Comparison of ENCODE assay signal across 22 cellular contexts in the genomic region with DNA sequence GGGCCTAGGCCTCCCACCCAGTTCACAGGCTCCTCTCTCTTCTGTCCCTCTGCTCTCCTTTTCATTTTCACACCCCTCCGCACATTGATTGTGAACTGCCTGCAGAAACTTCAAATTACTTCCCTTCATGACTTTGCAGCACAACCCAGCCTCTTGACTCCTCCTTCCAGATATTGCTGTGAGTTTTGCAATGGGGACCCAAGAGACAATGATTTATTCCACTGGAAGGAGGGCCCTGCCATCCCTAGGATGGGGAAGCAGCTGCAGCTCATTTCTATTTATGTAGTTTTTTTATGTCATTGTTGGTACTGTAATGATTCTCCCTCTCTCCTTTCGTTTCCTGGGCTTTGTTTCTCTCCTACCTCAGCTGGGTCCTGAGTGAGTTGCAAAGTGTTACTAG.
"Had no signal": no experiment of that assay in that cellular context is flagged by ENCODE, and none has a peak within 500 bp of the region (broad histone marks: within the 10 kb centered on the region; RNA-seq: fewer than 3 reads in every experiment).

No MANE protein-coding gene starts in this region.

- H3K27ac ChIP-seq: coronary artery, foreskin keratinocyte, left lung, parathyroid adenoma, prostate gland, right lobe of liver, spleen, stomach, thoracic aorta, transverse colon had no signal

- H3K4me3 Mint-ChIP-seq: endodermal cell; immature natural killer cell; natural killer cell treated with Interleukin-12 subunit alpha and Interleukin-12 subunit beta and Interleukin-15 and Interleukin-18, amount 100 ng/mL, for 72 hours had no signal

- H3K36me3 ChIP-seq: left lung, prostate gland, right lobe of liver, spleen, stomach, thoracic aorta, transverse colon had no signal

- ATAC-seq: foreskin keratinocyte; left lung; natural killer cell treated with Interleukin-12 subunit alpha and Interleukin-12 subunit beta and Interleukin-15 and Interleukin-18, amount 100 ng/mL, for 72 hours; right lobe of liver had no signal

- H3K36me3 Mint-ChIP-seq: immature natural killer cell; natural killer cell treated with Interleukin-12 subunit alpha and Interleukin-12 subunit beta and Interleukin-15 and Interleukin-18, amount 100 ng/mL, for 72 hours had no signal

- H3K9me3 ChIP-seq: prostate gland, right lobe of liver, thoracic aorta, transverse colon had no signal

- H3K27ac Mint-ChIP-seq: endodermal cell; immature natural killer cell; natural killer cell treated with Interleukin-12 subunit alpha and Interleukin-12 subunit beta and Interleukin-15 and Interleukin-18, amount 100 ng/mL, for 72 hours had no signal

- H3K27me3 ChIP-seq: foreskin keratinocyte, left lung, right lobe of liver, spleen, stomach, transverse colon had no signal

- H3K4me3 ChIP-seq: coronary artery, left lung, lung, prostate gland, right lobe of liver, spleen, stomach, thoracic aorta, transverse colon had no signal

- H3K4me1 Mint-ChIP-seq: immature natural killer cell had no signal

- DNase-seq: effector CD4-positive, alpha-beta T cell; endodermal cell; erythroblast; foreskin keratinocyte; immature natural killer cell; left lung; mesenchymal stem cell; midbrain; occipital lobe; right lobe of liver; spleen; stimulated activated CD4-positive, alpha-beta T cell treated with anti-CD3 and anti-CD28 coated beads, Interleukin-2, amount 100 ng/mL, for 24 hours; stimulated activated naive CD4-positive, alpha-beta T cell; stomach; substantia nigra; transverse colon had no signal

- H3K4me1 ChIP-seq: foreskin keratinocyte, left lung, parathyroid adenoma, prostate gland, right lobe of liver, spleen, transverse colon had no signal
